12 cellular contexts compared by ENCODE assay signal in the genomic region with DNA sequence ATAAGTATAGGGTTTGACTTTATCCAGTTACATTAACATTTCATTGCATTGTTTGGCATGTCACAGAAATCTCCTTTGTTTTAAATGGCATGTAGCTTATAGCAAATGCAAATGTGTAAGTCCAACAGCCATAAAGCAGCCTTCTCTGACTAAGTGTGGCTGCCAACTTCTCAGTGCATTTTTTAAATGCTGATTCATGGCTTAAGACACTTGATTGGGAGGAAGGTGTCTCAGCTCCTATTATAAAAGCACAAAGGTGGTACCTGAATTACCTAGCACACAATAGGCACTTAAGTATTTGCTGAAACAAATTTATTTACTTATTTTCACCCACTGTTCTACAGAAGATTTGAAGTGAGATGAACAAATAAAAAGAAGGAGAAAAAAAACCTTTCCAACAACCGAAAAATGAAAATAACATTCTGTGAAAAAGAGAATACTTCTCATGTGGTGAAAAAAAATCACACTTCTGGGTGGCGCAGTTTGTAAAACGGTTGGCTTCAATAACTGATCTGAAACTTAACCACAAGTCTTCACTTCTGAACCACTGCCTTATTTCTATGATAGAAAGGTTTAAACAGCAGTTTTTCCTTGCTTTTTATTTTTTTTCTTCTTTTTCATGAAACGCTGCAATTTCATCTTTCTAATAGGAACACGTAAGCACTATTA.
DNase-seq lines count a peak whose midpoint lies in the region; ATAC-seq and TF ChIP-seq lines count a peak whose summit lies in the region.
"Had no signal": no experiment of that assay in that cellular context is flagged by ENCODE, and none has a peak within 500 bp of the region (broad histone marks: within the 10 kb centered on the region; RNA-seq: fewer than 3 reads in every experiment).

No MANE protein-coding gene starts in this region.

- POLR2A ChIA-PET in activated CD4-positive, alpha-beta memory T cell treated with anti-CD3 and anti-CD28 coated beads for 36 hours (lab: Charles Lee): interaction anchor here (0.7 to 2.6 kb wide), 11 partner anchors 11 to 348 kb away, joined by 3 to 41 read pairs (median 5); a partner anchor contains a TSS
- POLR2A ChIA-PET in A673 (lab: Charles Lee; ENCODE audit: low non-redundant PET): no interaction called here

- H3K27ac ChIP-seq in muscle layer of duodenum (ENCODE audit: low read length) (peak overlapping the region; percentile 5), A673 (ENCODE audit: low read depth, low read length, poor library complexity, severe bottlenecking) (no peak overlapping the region), substantia nigra (ENCODE audit: low read depth, low read length, poor library complexity, severe bottlenecking) (no peak overlapping the region)

- H3K4me1 ChIP-seq in muscle layer of duodenum (ENCODE audit: control insufficient read depth in 1 of 2, insufficient read depth in 2 of 2, low read length in 2 of 2): peaks cover 0 to 5% of the 10 kb centered on the region in 2 donors
- peaks cover 8% of the 10 kb centered on the region for H3K4me1 ChIP-seq in A673 (ENCODE audit: insufficient read depth, low read length, poor library complexity, severe bottlenecking)

- ATAC-seq in GM18498 (IDR thresholded peaks at IDR 0.05; ENCODE audit: unreplicated experiment) (peak; percentile 51), GM21825 (IDR thresholded peaks at IDR 0.05; ENCODE audit: unreplicated experiment) (peak; percentile 41), HG02623 (IDR thresholded peaks at IDR 0.05; ENCODE audit: unreplicated experiment) (no peak)

- H3K27ac Mint-ChIP-seq in activated CD4-positive, alpha-beta memory T cell treated with anti-CD3 and anti-CD28 coated beads for 36 hours: peak overlapping the region; percentile 67

- no peaks in the 10 kb centered on the region for H3K9me3 ChIP-seq in muscle layer of duodenum (ENCODE audit: control insufficient read depth in 1 of 2, low read length in 2 of 2)
- H3K9me3 ChIP-seq in A673 (ENCODE audit: low read depth, low read length, poor library complexity, severe bottlenecking): no peaks in the 10 kb centered on the region
- H3K9me3 ChIP-seq: right atrium auricular region had no signal

- no peaks in the 10 kb centered on the region for H3K36me3 ChIP-seq in muscle layer of duodenum (ENCODE audit: control insufficient read depth in 1 of 2, insufficient read depth in 2 of 2, low read length in 2 of 2)
- H3K36me3 ChIP-seq in A673 (ENCODE audit: insufficient read depth, low read length, poor library complexity, severe bottlenecking): no peaks in the 10 kb centered on the region
- H3K36me3 ChIP-seq: right atrium auricular region had no signal

- H3K4me1 Mint-ChIP-seq in activated CD4-positive, alpha-beta memory T cell treated with anti-CD3 and anti-CD28 coated beads for 36 hours (ENCODE audit: low read depth): peaks cover 88% of the 10 kb centered on the region

- no TSS peak for BruUV-seq in A673 (replicated peaks; lab: Mats Ljungman, UMichigan)

- H3K27me3 Mint-ChIP-seq in activated CD4-positive, alpha-beta memory T cell treated with anti-CD3 and anti-CD28 coated beads for 36 hours: no peaks in the 10 kb centered on the region

- DNase-seq in activated CD4-positive, alpha-beta memory T cell treated with anti-CD3 and anti-CD28 coated beads for 36 hours: no peak
- DNase-seq in NOMO-1 treated with DMSO at 0.1 percent for 48 hours (lab: John Stamatoyannopoulos, UW; ENCODE audit: unreplicated experiment) (no peak), A673 (ENCODE audit: low spot score) (no peak), substantia nigra (lab: John Stamatoyannopoulos, UW) (no peak)
- DNase-seq: amniotic stem cell; NCI-H2227 treated with DMSO at 0.1 percent for 48 hours; stimulated activated CD8-positive, alpha-beta memory T cell treated with anti-CD3 and anti-CD28 coated beads, Interleukin-4, amount 100 ng/mL, for 48 hours had no signal

- intact Hi-C loops in activated CD4-positive, alpha-beta memory T cell treated with anti-CD3 and anti-CD28 coated beads for 36 hours (cut with micrococcal nuclease): loop anchor here (1.0 to 10.0 kb wide), 14 partner anchors 10 to 1250 kb away; a partner anchor contains a TSS
- intact Hi-C loops in A673 (cut with micrococcal nuclease; ENCODE audit: unreplicated experiment): loop anchor here (2.0 to 10.0 kb wide), 3 partner anchors 332 to 1250 kb away; no protein-coding TSS in a partner anchor

- CTCF ChIA-PET in activated CD4-positive, alpha-beta memory T cell treated with anti-CD3 and anti-CD28 coated beads for 36 hours (lab: Charles Lee): interaction anchor here (0.9 to 11.8 kb wide), 23 partner anchors 9 to 467 kb away, joined by 3 to 147 read pairs (median 7); no protein-coding TSS in a partner anchor
- CTCF ChIA-PET in A673 (lab: Charles Lee): interaction anchor here (0.6 kb wide), 1 partner anchor 227 kb away, joined by 3 read pairs; no protein-coding TSS in a partner anchor

- no peak overlapping the region for H3K4me3 ChIP-seq in muscle layer of duodenum (ENCODE audit: low read depth in 1 of 2, low read length in 2 of 2)
- no peak overlapping the region for H3K4me3 ChIP-seq in A673 (ENCODE audit: low read depth, low read length, poor library complexity, severe bottlenecking)
- H3K4me3 ChIP-seq: right atrium auricular region had no signal

- no peaks in the 10 kb centered on the region for H3K9me3 Mint-ChIP-seq in activated CD4-positive, alpha-beta memory T cell treated with anti-CD3 and anti-CD28 coated beads for 36 hours

- peak overlapping the region; percentile 54 for H3K4me3 Mint-ChIP-seq in activated CD4-positive, alpha-beta memory T cell treated with anti-CD3 and anti-CD28 coated beads for 36 hours

- H3K27me3 ChIP-seq in muscle layer of duodenum (ENCODE audit: low read depth, low read length) (no peaks in the 10 kb centered on the region), A673 (replicated peaks; ENCODE audit: insufficient read depth, low read depth, low read length, poor library complexity) (peaks cover 27% of the 10 kb centered on the region)
- H3K27me3 ChIP-seq: right atrium auricular region had no signal

- peaks cover 12% of the 10 kb centered on the region for H3K36me3 Mint-ChIP-seq in activated CD4-positive, alpha-beta memory T cell treated with anti-CD3 and anti-CD28 coated beads for 36 hours

- no peak for TF ChIP-seq CTCF in A673 (conservative IDR thresholded peaks at IDR 0.05; ENCODE audit: low read depth, low read length)
